Comparison of ENCODE assay signal across 8 cellular contexts in the genomic region with DNA sequence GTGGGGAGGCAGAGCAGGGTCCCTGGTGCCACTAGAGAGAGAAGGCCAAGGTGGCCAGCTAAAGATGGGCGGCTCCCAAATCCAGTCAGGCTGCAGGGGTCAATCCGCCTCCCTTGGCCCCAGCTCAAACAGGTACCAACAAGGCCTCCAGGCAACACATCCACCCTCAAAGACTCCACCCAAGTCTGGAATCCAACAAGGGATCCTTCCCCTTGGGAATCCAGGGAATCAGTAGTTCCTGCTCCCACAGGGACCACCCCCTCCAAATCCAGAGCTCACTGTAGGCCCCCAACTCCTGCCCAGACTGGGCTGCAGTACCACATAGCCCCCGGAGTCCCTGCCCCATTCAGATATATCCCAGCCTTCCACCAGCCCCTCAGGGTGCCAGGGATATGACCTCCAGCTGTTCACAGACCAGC. TPM values are rescaled to one million over a fixed set of nuclear protein-coding genes. Genes with fewer than 3 reads are reported as not detected.
A peak's percentile ranks its signal among the peaks of the same experiment; 100 is the strongest.
DNase-seq lines count a peak whose midpoint lies in the region; ATAC-seq and TF ChIP-seq lines count a peak whose summit lies in the region.

No MANE protein-coding gene starts in this region.

- H3K36me3 ChIP-seq in brain microvascular endothelial cell (replicated peaks) (peaks cover 22% of the 10 kb centered on the region), mesodermal cell (ENCODE audit: control insufficient read depth, insufficient read depth, low read length) (peaks cover 46% of the 10 kb centered on the region)

- ATAC-seq in GM21367 (IDR thresholded peaks at IDR 0.05; ENCODE audit: unreplicated experiment): no peak

- H3K4me1 Mint-ChIP-seq in activated naive CD4-positive, alpha-beta T cell treated with anti-CD3 and anti-CD28 coated beads for 36 hours (ENCODE audit: low read depth): peaks cover 39% of the 10 kb centered on the region
- peaks cover 26% of the 10 kb centered on the region for H3K4me1 Mint-ChIP-seq in type B pancreatic cell (ENCODE audit: unreplicated experiment)

- TF ChIP-seq CTCF in brain microvascular endothelial cell (IDR thresholded peaks at IDR 0.05; ENCODE audit: low read depth, low read length, missing control alignments) (no peak), type B pancreatic cell (conservative IDR thresholded peaks at IDR 0.05) (no peak)

- H3K9me3 Mint-ChIP-seq in activated naive CD4-positive, alpha-beta T cell treated with anti-CD3 and anti-CD28 coated beads for 36 hours: no peaks in the 10 kb centered on the region
- H3K9me3 Mint-ChIP-seq in type B pancreatic cell: no peaks in the 10 kb centered on the region

- H3K4me3 ChIP-seq in brain microvascular endothelial cell (ENCODE audit: low read depth, low read length) (peak overlapping the region; percentile 93), mesodermal cell (ENCODE audit: extremely low read depth, insufficient read depth, low read length, poor library complexity, severe bottlenecking) (peak overlapping the region; percentile 8)

- peaks cover 47% of the 10 kb centered on the region for H3K4me1 ChIP-seq in mesodermal cell (ENCODE audit: control insufficient read depth, insufficient read depth, low read length, poor library complexity, severe bottlenecking)

- H3K27me3 Mint-ChIP-seq in activated naive CD4-positive, alpha-beta T cell treated with anti-CD3 and anti-CD28 coated beads for 36 hours (ENCODE audit: low read depth): no peaks in the 10 kb centered on the region
- no peaks in the 10 kb centered on the region for H3K27me3 Mint-ChIP-seq in type B pancreatic cell

- peak overlapping the region; percentile 51 for H3K27ac ChIP-seq in brain microvascular endothelial cell
- peak overlapping the region; percentile 36 for H3K27ac ChIP-seq in mesodermal cell (ENCODE audit: low read depth, low read length, severe bottlenecking)

- no peaks in the 10 kb centered on the region for H3K9me3 ChIP-seq in mesodermal cell (ENCODE audit: control insufficient read depth, low read length)

- intact Hi-C loops in activated naive CD4-positive, alpha-beta T cell treated with anti-CD3 and anti-CD28 coated beads for 36 hours (cut with micrococcal nuclease): no loop called here
- intact Hi-C loops in posterior cingulate gyrus (cut with DNase I): no loop called here

- no peaks in the 10 kb centered on the region for H3K27me3 ChIP-seq in brain microvascular endothelial cell (replicated peaks)

- peak overlapping the region; percentile 93 for H3K27ac Mint-ChIP-seq in activated naive CD4-positive, alpha-beta T cell treated with anti-CD3 and anti-CD28 coated beads for 36 hours
- H3K27ac Mint-ChIP-seq in type B pancreatic cell: peak overlapping the region; percentile 80

- no peak for DNase-seq in activated naive CD4-positive, alpha-beta T cell treated with anti-CD3 and anti-CD28 coated beads for 36 hours
- DNase-seq in activated naive CD4-positive, alpha-beta T cell treated with anti-CD3 and anti-CD28 coated beads, Interleukin-2, amount 50 U/mL, for 16 hours: no peak
- DNase-seq in brain microvascular endothelial cell: no peak
- no peak for DNase-seq in type B pancreatic cell (ENCODE audit: extremely low spot score, unreplicated experiment)
- DNase-seq in posterior cingulate gyrus: no peak
- no peak for DNase-seq in ACHN

- in situ Hi-C loops in brain microvascular endothelial cell (cut with HindIII; ENCODE audit: low pct_ligation_motif_present, low sequenced_read_pairs): no loop called here
- in situ Hi-C loops in ACHN (cut with HindIII; ENCODE audit: low pct_ligation_motif_present, low pct_unique_long_range_greater_than_20kb, low sequenced_read_pairs): no loop called here

- WGBS in mesodermal cell (ENCODE audit: insufficient coverage in 2 of 2), 2 experiments: 86% methylated on average over 3 of the region's 3 CpGs

- H3K36me3 Mint-ChIP-seq in activated naive CD4-positive, alpha-beta T cell treated with anti-CD3 and anti-CD28 coated beads for 36 hours (ENCODE audit: low read depth): peaks cover 15% of the 10 kb centered on the region
- H3K36me3 Mint-ChIP-seq in type B pancreatic cell: peaks cover 3% of the 10 kb centered on the region

- peak overlapping the region; percentile 91 for H3K4me3 Mint-ChIP-seq in activated naive CD4-positive, alpha-beta T cell treated with anti-CD3 and anti-CD28 coated beads for 36 hours
- peak overlapping the region; percentile 95 for H3K4me3 Mint-ChIP-seq in type B pancreatic cell

- CTCF ChIA-PET in activated naive CD4-positive, alpha-beta T cell treated with anti-CD3 and anti-CD28 coated beads for 36 hours (lab: Charles Lee): interaction anchor here (1.1 to 2.8 kb wide), 3 partner anchors 20 to 41 kb away, joined by 3 to 15 read pairs (median 4); no protein-coding TSS in a partner anchor

RNA-seq across cellular contexts. Expression of gene ERF, which starts 3.3 kb away (rescaled TPM):
- 10 to 100 TPM; 52.4 to 55.6 TPM for total RNA-seq in activated naive CD4-positive, alpha-beta T cell treated with anti-CD3 and anti-CD28 coated beads for 36 hours
- 89.7 TPM for polyA plus RNA-seq in mesodermal cell (2013, experiment 1 of 2)
- polyA plus RNA-seq in mesodermal cell (2013, experiment 2 of 2): 85.3 TPM
- total RNA-seq in type B pancreatic cell (ENCODE audit: low replicate concordance): 54.9 and 78.9 TPM in 2 replicates

RNA-seq across cellular contexts. Expression of gene GSK3A, which starts 9.2 kb away (rescaled TPM):
- total RNA-seq in activated naive CD4-positive, alpha-beta T cell treated with anti-CD3 and anti-CD28 coated beads for 36 hours: 10 to 100 TPM; 31.1 to 33.8 TPM
- polyA plus RNA-seq in mesodermal cell (2013, experiment 1 of 2): 61.9 TPM
- polyA plus RNA-seq in mesodermal cell (2013, experiment 2 of 2): 56.5 TPM
- 43.5 and 49.1 TPM in 2 replicates for total RNA-seq in type B pancreatic cell (ENCODE audit: low replicate concordance)

RNA-seq across cellular contexts. Expression of gene CIC, which starts 17.5 kb away (rescaled TPM):
- total RNA-seq in activated naive CD4-positive, alpha-beta T cell treated with anti-CD3 and anti-CD28 coated beads for 36 hours: 10 to 100 TPM; 60.2 to 61.5 TPM
- 42.9 TPM for polyA plus RNA-seq in mesodermal cell (2013, experiment 1 of 2)
- polyA plus RNA-seq in mesodermal cell (2013, experiment 2 of 2): 37.1 TPM
- 44.8 and 70.3 TPM in 2 replicates for total RNA-seq in type B pancreatic cell (ENCODE audit: low replicate concordance)

RNA-seq across cellular contexts. Expression of gene ZNF526, which starts 31.5 kb away (rescaled TPM):
- total RNA-seq in activated naive CD4-positive, alpha-beta T cell treated with anti-CD3 and anti-CD28 coated beads for 36 hours: 10 to 100 TPM; 11.5 to 11.6 TPM
- polyA plus RNA-seq in mesodermal cell (2013, experiment 1 of 2): 9.7 TPM
- polyA plus RNA-seq in mesodermal cell (2013, experiment 2 of 2): 7.4 TPM
- total RNA-seq in type B pancreatic cell (ENCODE audit: low replicate concordance): 18.2 and 19.3 TPM in 2 replicates

RNA-seq across cellular contexts. Expression of gene DEDD2, which starts 34.1 kb away (rescaled TPM):
- total RNA-seq in activated naive CD4-positive, alpha-beta T cell treated with anti-CD3 and anti-CD28 coated beads for 36 hours: 10 to 100 TPM; 24.8 to 26.0 TPM
- 24.9 TPM for polyA plus RNA-seq in mesodermal cell (2013, experiment 1 of 2)
- 19.5 TPM for polyA plus RNA-seq in mesodermal cell (2013, experiment 2 of 2)
- total RNA-seq in type B pancreatic cell (ENCODE audit: low replicate concordance): 23.7 and 29.3 TPM in 2 replicates
